17 cellular contexts compared by ENCODE assay signal in the genomic region with DNA sequence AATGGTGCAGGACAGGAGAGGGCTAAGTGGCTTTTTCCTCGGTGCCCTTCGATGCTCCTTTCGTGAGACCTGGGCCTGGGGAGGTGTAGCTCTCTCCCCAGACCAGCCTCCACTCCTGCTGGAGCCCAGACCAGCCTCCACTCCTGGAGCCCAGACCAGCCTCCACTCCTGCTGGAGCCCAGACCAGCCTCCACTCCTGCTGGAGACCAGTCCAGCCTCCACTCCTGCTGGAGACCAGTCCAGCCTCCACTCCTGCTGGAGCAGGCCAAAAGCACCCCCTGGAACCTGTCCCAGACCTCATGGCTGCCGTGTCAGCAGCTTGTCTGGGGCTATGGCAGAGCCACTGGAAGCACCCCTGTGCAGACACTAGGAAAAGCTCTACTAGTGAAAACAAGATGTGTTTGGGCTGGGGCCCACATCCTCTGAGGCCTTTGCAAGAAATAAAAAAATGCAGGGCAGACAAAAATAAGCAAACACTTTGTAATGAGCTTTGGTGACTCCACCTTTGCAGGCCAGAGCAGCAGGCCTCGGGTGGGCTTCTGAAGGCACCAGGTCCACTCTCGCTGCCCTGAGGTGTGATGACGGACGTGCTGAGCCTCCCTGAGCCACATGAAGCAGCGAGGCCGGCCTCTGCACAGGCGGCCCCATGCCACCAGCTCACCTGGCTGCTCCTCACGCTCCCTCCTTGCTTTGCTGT.
A peak's percentile ranks its signal among the peaks of the same experiment; 100 is the strongest.
DNase-seq lines count a peak whose midpoint lies in the region; ATAC-seq, FAIRE-seq and TF ChIP-seq lines count a peak whose summit lies in the region.
"Had no signal": no experiment of that assay in that cellular context is flagged by ENCODE, and none has a peak within 500 bp of the region (broad histone marks: within the 10 kb centered on the region; RNA-seq: fewer than 3 reads in every experiment).

No MANE protein-coding gene starts in this region.

- no peaks in the 10 kb centered on the region for H3K9me3 Mint-ChIP-seq in activated CD4-positive, alpha-beta memory T cell treated with anti-CD3 and anti-CD28 coated beads, Interleukin-2, amount 10 ng/mL, durations not matched to agents 7 days and 5 days
- H3K9me3 Mint-ChIP-seq: CD8-positive, alpha-beta memory T cell had no signal

- peak overlapping the region; percentile 47 for H3K27ac Mint-ChIP-seq in activated CD4-positive, alpha-beta memory T cell treated with anti-CD3 and anti-CD28 coated beads, Interleukin-2, amount 10 ng/mL, durations not matched to agents 7 days and 5 days

- FAIRE-seq in GM12892 (lab: Jason Lieb, UNC) = no peak

- TF ChIP-seq POLR2A in GM12892 (IDR thresholded peaks at IDR 0.05; ENCODE audit: low read depth, low read length) (peak; percentile 7; the same call in 1 of the 2 replicates), body of pancreas (IDR thresholded peaks at IDR 0.05) (no peak)

- POLR2A ChIA-PET in activated CD4-positive, alpha-beta memory T cell treated with anti-CD3 and anti-CD28 coated beads, Interleukin-2, amount 10 ng/mL, durations not matched to agents 7 days and 5 days (lab: Charles Lee) = interaction anchor here (1.5 to 5.5 kb wide), 3 partner anchors 61 to 145 kb away, joined by 5 to 48 read pairs (median 5); a partner anchor contains a TSS

- intact Hi-C loops in lower lobe of right lung (cut with DNase I) = no loop called here
- intact Hi-C loops in body of pancreas (cut with DNase I) = loop anchor here (10.0 kb wide), 1 partner anchor 58 kb away; no protein-coding TSS in a partner anchor

- H3K4me1 ChIP-seq in lower lobe of right lung (peaks cover 62% of the 10 kb centered on the region), body of pancreas (peaks cover 66% of the 10 kb centered on the region)

- WGBS in body of pancreas, 2 donors = 74 to 90% methylated on average over 9 to 12 of the region's 12 CpGs

- H3K27me3 ChIP-seq in lower lobe of right lung (ENCODE audit: low read depth) = no peaks in the 10 kb centered on the region
- no peaks in the 10 kb centered on the region for H3K27me3 ChIP-seq in body of pancreas

- H3K36me3 ChIP-seq in lower lobe of right lung (peaks cover 48% of the 10 kb centered on the region), body of pancreas (replicated peaks in 1 of 2; ENCODE audit: insufficient read depth in 1 of 2, low read depth in 2 of 2) (peaks cover 0 to 20% of the 10 kb centered on the region in 2 donors)

- H3K4me3 ChIP-seq in lower lobe of right lung (no peak overlapping the region), body of pancreas (no peak overlapping the region)

- DNase-seq in GM12892 (ENCODE audit: insufficient read length) (no peak), lower lobe of right lung (peak; percentile 26), body of pancreas (no peak), AG08395 (ENCODE audit: low spot score) (no peak)
- DNase-seq in activated CD4-positive, alpha-beta memory T cell treated with anti-CD3 and anti-CD28 coated beads, Interleukin-2, amount 10 ng/mL, durations not matched to agents 7 days and 5 days = no peak
- no peak for DNase-seq in stimulated activated CD4-positive, alpha-beta T cell treated with anti-CD3 and anti-CD28 coated beads, Interleukin-12 subunit alpha, Interleukin-12 subunit beta, amount 100 ng/mL, for 4 hours
- DNase-seq: CD8-positive, alpha-beta memory T cell; GF-D8; HCEC 1CT; IMR-90; NCI-H1048; NCI-H146; NCI-H226; NCI-H526 treated with DMSO at 0.1 percent for 48 hours; NK-92 treated with Interleukin-12 subunit alpha and Interleukin-12 subunit beta, amount 100 ng/mL, for 24 hours; SK-N-SH had no signal

- CTCF ChIA-PET in activated CD4-positive, alpha-beta memory T cell treated with anti-CD3 and anti-CD28 coated beads, Interleukin-2, amount 10 ng/mL, durations not matched to agents 7 days and 5 days (lab: Charles Lee) = interaction anchor here (1.6 to 3.6 kb wide), 2 partner anchors 159 to 165 kb away, joined by 5 to 36 read pairs; no protein-coding TSS in a partner anchor

- H3K4me1 Mint-ChIP-seq in activated CD4-positive, alpha-beta memory T cell treated with anti-CD3 and anti-CD28 coated beads, Interleukin-2, amount 10 ng/mL, durations not matched to agents 7 days and 5 days = peaks cover 34% of the 10 kb centered on the region

- no peaks in the 10 kb centered on the region for H3K27me3 Mint-ChIP-seq in activated CD4-positive, alpha-beta memory T cell treated with anti-CD3 and anti-CD28 coated beads, Interleukin-2, amount 10 ng/mL, durations not matched to agents 7 days and 5 days
- H3K27me3 Mint-ChIP-seq: CD8-positive, alpha-beta memory T cell had no signal

- H3K9me3 ChIP-seq in lower lobe of right lung (no peaks in the 10 kb centered on the region), body of pancreas (no peaks in the 10 kb centered on the region)
- H3K9me3 ChIP-seq: SK-N-SH had no signal

- peak overlapping the region; percentile 33 for H3K27ac ChIP-seq in C4-2B
- no peak overlapping the region for H3K27ac ChIP-seq in lower lobe of right lung
- H3K27ac ChIP-seq in body of pancreas = peak overlapping the region in 1 of 4 donors; percentile 9

- H3K4me3 Mint-ChIP-seq in activated CD4-positive, alpha-beta memory T cell treated with anti-CD3 and anti-CD28 coated beads, Interleukin-2, amount 10 ng/mL, durations not matched to agents 7 days and 5 days = no peak overlapping the region

- TF ChIP-seq CTCF in C4-2B (conservative IDR thresholded peaks at IDR 0.05) = no peak
- TF ChIP-seq CTCF in lower lobe of right lung (IDR thresholded peaks at IDR 0.05) = no peak
- no peak for TF ChIP-seq CTCF in body of pancreas (IDR thresholded peaks at IDR 0.05)

- H3K36me3 Mint-ChIP-seq in activated CD4-positive, alpha-beta memory T cell treated with anti-CD3 and anti-CD28 coated beads, Interleukin-2, amount 10 ng/mL, durations not matched to agents 7 days and 5 days (ENCODE audit: low read depth) = peaks cover 49% of the 10 kb centered on the region

- ATAC-seq in lower lobe of right lung (no peak), body of pancreas (no peak)
